1 cellular context compared by ENCODE assay signal in genomic region chr3:52291508-52292181, GRCh38.
TF ChIP-seq lines count a peak whose summit lies in the region.

No MANE protein-coding gene starts in this region.

TF ChIP-seq in HCT116, 20 proteins besides CTCF, POLR2A, EP300 and RAD21 (continued from another document):
- TF ChIP-seq POLR2AphosphoS5 (IDR thresholded peaks at IDR 0.05; ENCODE audit: low read depth, low read length), result no peak
- TF ChIP-seq EGR1 (IDR thresholded peaks at IDR 0.05; ENCODE audit: low read depth), result no peak
- TF ChIP-seq JUND (IDR thresholded peaks at IDR 0.05), result no peak
- TF ChIP-seq TCF7L2 (IDR thresholded peaks at IDR 0.05; ENCODE audit: borderline replicate concordance, extremely low read depth, insufficient read depth, insufficient read length), result no peak
- TF ChIP-seq SP1 (IDR thresholded peaks at IDR 0.05; ENCODE audit: low read depth), result no peak
- no peak for TF ChIP-seq SRF (IDR thresholded peaks at IDR 0.05; ENCODE audit: low read depth)
- TF ChIP-seq FOSL1 (IDR thresholded peaks at IDR 0.05; ENCODE audit: low read depth), result no peak
- TF ChIP-seq ELF1 (IDR thresholded peaks at IDR 0.05; ENCODE audit: borderline replicate concordance, low read depth), result no peak
- no peak for TF ChIP-seq EZH2phosphoT487 (IDR thresholded peaks at IDR 0.05; ENCODE audit: borderline replicate concordance)
- TF ChIP-seq EZH2 (IDR thresholded peaks at IDR 0.05), result no peak
- TF ChIP-seq YY1 (IDR thresholded peaks at IDR 0.05; ENCODE audit: extremely low read depth, insufficient replicate concordance, low read depth, low read length), result no peak
- TF ChIP-seq ATF3 (IDR thresholded peaks at IDR 0.05), result no peak
- no peak for TF ChIP-seq REST (IDR thresholded peaks at IDR 0.05; ENCODE audit: low read depth)
- TF ChIP-seq CEBPB (IDR thresholded peaks at IDR 0.05; ENCODE audit: low read depth), result no peak
- TF ChIP-seq CBX3 (IDR thresholded peaks at IDR 0.05; ENCODE audit: low read depth), result no peak
- no peak for TF ChIP-seq ZNF274 (IDR thresholded peaks at IDR 0.05; ENCODE audit: low read depth, low read length)
